Comparison of ENCODE assay signal across 18 cellular contexts in genomic region chr2:151727593-151728552, GRCh38.
"Had no signal": no experiment of that assay in that cellular context is flagged by ENCODE, and none has a peak within 500 bp of the region (broad histone marks: within the 10 kb centered on the region; RNA-seq: fewer than 3 reads in every experiment).

No MANE protein-coding gene starts in this region.

- H3K4me3 Mint-ChIP-seq: activated CD8-positive, alpha-beta T cell treated with anti-CD3 and anti-CD28 coated beads, Interleukin-2, amount 10 ng/mL, durations not matched to agents 7 days and 5 days; activated naive CD4-positive, alpha-beta T cell treated with anti-CD3 and anti-CD28 coated beads, Interleukin-2, amount 50 U/mL, for 24 hours; activated T-helper 1 cell treated with anti-CD3 and anti-CD28 coated beads, Interleukin-12 subunit alpha, Interleukin-12 subunit beta, Interleukin-2, Interleukin-4 antibody, amounts not matched to agents 30 ng/mL and 10 ng/mL and 1 ng/mL, durations not matched to agents 14 hours and 24 hours and 36 hours; memory B cell; neural crest cell had no signal

- H3K27ac ChIP-seq: ascending aorta, thyroid gland had no signal

- H3K36me3 Mint-ChIP-seq: activated naive CD4-positive, alpha-beta T cell treated with anti-CD3 and anti-CD28 coated beads, Interleukin-2, amount 50 U/mL, for 24 hours had no signal

- H3K36me3 ChIP-seq: ascending aorta, thyroid gland had no signal

- H3K9me3 ChIP-seq: ascending aorta, thyroid gland had no signal

- ATAC-seq: activated CD8-positive, alpha-beta T cell treated with anti-CD3 and anti-CD28 coated beads, Interleukin-2, amount 10 ng/mL, durations not matched to agents 7 days and 5 days had no signal

- H3K4me3 ChIP-seq: ascending aorta, thyroid gland had no signal

- H3K27me3 ChIP-seq: ascending aorta, thyroid gland had no signal

- H3K27ac Mint-ChIP-seq: activated CD8-positive, alpha-beta T cell treated with anti-CD3 and anti-CD28 coated beads, Interleukin-2, amount 10 ng/mL, durations not matched to agents 7 days and 5 days; activated naive CD4-positive, alpha-beta T cell treated with anti-CD3 and anti-CD28 coated beads, Interleukin-2, amount 50 U/mL, for 24 hours; activated T-helper 1 cell treated with anti-CD3 and anti-CD28 coated beads, Interleukin-12 subunit alpha, Interleukin-12 subunit beta, Interleukin-2, Interleukin-4 antibody, amounts not matched to agents 30 ng/mL and 10 ng/mL and 1 ng/mL, durations not matched to agents 14 hours and 24 hours and 36 hours had no signal

- DNase-seq: activated CD4-positive, alpha-beta T cell treated with anti-CD3 and anti-CD28 coated beads for 1 hour; activated CD4-positive, alpha-beta T cell treated with anti-CD3 and anti-CD28 coated beads, Interleukin-2, amount 50 U/mL, for 1 hour; activated CD8-positive, alpha-beta T cell treated with anti-CD3 and anti-CD28 coated beads, Interleukin-2, amount 10 ng/mL, durations not matched to agents 7 days and 5 days; activated gamma-delta T cell; central memory CD4-positive, alpha-beta T cell; dermis blood vessel endothelial cell; effector CD8-positive, alpha-beta T cell; foreskin melanocyte; occipital lobe; posterior cingulate gyrus; stimulated activated CD4-positive, alpha-beta T cell treated with anti-CD3 and anti-CD28 coated beads, Interleukin-4, amount 100 ng/mL, for 24 hours; stimulated activated naive CD4-positive, alpha-beta T cell treated with Interleukin-2 at 50 U/mL for 16 hours; thyroid gland had no signal

- H3K9me3 Mint-ChIP-seq: activated naive CD4-positive, alpha-beta T cell treated with anti-CD3 and anti-CD28 coated beads, Interleukin-2, amount 50 U/mL, for 24 hours; activated T-helper 1 cell treated with anti-CD3 and anti-CD28 coated beads, Interleukin-12 subunit alpha, Interleukin-12 subunit beta, Interleukin-2, Interleukin-4 antibody, amounts not matched to agents 30 ng/mL and 10 ng/mL and 1 ng/mL, durations not matched to agents 14 hours and 24 hours and 36 hours; memory B cell; neural crest cell had no signal

- H3K4me1 ChIP-seq: ascending aorta, thyroid gland had no signal

- H3K27me3 Mint-ChIP-seq: activated naive CD4-positive, alpha-beta T cell treated with anti-CD3 and anti-CD28 coated beads, Interleukin-2, amount 50 U/mL, for 24 hours; memory B cell had no signal
